Comparison of ENCODE assay signal across 1 cellular context in the genomic region with DNA sequence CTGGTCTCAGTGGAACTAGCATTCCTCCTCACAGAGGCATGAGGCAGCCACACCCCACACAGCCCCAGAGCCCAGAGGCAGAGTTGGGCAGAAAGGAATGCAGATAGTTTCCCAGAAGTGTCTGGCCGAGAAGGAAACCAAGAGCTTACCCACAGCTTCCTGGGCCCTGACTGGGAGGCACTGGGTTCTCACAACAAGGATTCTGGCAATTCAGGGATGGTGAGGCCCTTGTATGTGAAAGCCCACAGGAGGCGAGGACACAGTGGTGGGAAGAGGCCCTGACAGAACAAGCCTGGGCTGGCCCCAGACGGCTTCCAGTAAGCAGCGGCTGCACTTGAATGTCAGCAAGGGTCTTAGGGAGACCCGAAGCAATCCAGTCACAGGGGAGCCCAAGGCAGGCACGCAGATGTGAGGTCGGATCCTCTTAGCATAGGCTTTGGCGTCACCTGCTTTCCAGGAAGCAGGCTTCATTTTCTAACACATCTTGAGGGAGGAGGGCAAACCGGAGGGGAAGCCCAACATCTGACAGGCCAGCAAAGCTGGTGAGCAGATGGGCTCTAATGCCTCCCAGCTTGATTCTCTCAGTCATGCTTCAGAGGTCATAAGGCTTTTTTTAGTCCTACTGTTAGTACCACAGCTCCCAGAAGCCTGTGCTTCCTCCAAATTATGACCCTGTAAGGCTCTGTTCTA.
TF ChIP-seq lines count a peak whose summit lies in the region.

No MANE protein-coding gene starts in this region.

TF ChIP-seq in H1, 55 proteins besides CTCF, POLR2A, EP300 and RAD21:
- TF ChIP-seq KDM5A (IDR thresholded peaks at IDR 0.05; ENCODE audit: low read length) (no peak), HDAC2 (IDR thresholded peaks at IDR 0.05; ENCODE audit: borderline replicate concordance in 1 of 2, low read depth in 2 of 2, low read length in 2 of 2) (no peak), KDM1A (IDR thresholded peaks at IDR 0.05; ENCODE audit: borderline replicate concordance, low read length) (no peak), POU5F1 (IDR thresholded peaks at IDR 0.05; ENCODE audit: low read depth, low read length) (no peak), SUZ12 (IDR thresholded peaks at IDR 0.05; ENCODE audit: low read length) (no peak), NANOG (IDR thresholded peaks at IDR 0.05; ENCODE audit: insufficient read depth, low read depth, low read length, poor library complexity, severe bottlenecking) (no peak), GABPA (IDR thresholded peaks at IDR 0.05; ENCODE audit: borderline replicate concordance, insufficient read depth, low read length) (no peak), TCF12 (IDR thresholded peaks at IDR 0.05; ENCODE audit: low read depth, low read length) (no peak), SIRT6 (IDR thresholded peaks at IDR 0.05; ENCODE audit: low read length) (no peak), SP4 (IDR thresholded peaks at IDR 0.05; ENCODE audit: low read length) (no peak), EZH2 (IDR thresholded peaks at IDR 0.05; ENCODE audit: low read depth, low read length, severe bottlenecking) (no peak)
- TF ChIP-seq, protein P1, sequence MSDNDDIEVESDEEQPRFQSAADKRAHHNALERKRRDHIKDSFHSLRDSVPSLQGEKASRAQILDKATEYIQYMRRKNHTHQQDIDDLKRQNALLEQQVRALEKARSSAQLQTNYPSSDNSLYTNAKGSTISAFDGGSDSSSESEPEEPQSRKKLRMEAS (IDR thresholded peaks at IDR 0.05), result no peak
- TF ChIP-seq, protein P2, sequence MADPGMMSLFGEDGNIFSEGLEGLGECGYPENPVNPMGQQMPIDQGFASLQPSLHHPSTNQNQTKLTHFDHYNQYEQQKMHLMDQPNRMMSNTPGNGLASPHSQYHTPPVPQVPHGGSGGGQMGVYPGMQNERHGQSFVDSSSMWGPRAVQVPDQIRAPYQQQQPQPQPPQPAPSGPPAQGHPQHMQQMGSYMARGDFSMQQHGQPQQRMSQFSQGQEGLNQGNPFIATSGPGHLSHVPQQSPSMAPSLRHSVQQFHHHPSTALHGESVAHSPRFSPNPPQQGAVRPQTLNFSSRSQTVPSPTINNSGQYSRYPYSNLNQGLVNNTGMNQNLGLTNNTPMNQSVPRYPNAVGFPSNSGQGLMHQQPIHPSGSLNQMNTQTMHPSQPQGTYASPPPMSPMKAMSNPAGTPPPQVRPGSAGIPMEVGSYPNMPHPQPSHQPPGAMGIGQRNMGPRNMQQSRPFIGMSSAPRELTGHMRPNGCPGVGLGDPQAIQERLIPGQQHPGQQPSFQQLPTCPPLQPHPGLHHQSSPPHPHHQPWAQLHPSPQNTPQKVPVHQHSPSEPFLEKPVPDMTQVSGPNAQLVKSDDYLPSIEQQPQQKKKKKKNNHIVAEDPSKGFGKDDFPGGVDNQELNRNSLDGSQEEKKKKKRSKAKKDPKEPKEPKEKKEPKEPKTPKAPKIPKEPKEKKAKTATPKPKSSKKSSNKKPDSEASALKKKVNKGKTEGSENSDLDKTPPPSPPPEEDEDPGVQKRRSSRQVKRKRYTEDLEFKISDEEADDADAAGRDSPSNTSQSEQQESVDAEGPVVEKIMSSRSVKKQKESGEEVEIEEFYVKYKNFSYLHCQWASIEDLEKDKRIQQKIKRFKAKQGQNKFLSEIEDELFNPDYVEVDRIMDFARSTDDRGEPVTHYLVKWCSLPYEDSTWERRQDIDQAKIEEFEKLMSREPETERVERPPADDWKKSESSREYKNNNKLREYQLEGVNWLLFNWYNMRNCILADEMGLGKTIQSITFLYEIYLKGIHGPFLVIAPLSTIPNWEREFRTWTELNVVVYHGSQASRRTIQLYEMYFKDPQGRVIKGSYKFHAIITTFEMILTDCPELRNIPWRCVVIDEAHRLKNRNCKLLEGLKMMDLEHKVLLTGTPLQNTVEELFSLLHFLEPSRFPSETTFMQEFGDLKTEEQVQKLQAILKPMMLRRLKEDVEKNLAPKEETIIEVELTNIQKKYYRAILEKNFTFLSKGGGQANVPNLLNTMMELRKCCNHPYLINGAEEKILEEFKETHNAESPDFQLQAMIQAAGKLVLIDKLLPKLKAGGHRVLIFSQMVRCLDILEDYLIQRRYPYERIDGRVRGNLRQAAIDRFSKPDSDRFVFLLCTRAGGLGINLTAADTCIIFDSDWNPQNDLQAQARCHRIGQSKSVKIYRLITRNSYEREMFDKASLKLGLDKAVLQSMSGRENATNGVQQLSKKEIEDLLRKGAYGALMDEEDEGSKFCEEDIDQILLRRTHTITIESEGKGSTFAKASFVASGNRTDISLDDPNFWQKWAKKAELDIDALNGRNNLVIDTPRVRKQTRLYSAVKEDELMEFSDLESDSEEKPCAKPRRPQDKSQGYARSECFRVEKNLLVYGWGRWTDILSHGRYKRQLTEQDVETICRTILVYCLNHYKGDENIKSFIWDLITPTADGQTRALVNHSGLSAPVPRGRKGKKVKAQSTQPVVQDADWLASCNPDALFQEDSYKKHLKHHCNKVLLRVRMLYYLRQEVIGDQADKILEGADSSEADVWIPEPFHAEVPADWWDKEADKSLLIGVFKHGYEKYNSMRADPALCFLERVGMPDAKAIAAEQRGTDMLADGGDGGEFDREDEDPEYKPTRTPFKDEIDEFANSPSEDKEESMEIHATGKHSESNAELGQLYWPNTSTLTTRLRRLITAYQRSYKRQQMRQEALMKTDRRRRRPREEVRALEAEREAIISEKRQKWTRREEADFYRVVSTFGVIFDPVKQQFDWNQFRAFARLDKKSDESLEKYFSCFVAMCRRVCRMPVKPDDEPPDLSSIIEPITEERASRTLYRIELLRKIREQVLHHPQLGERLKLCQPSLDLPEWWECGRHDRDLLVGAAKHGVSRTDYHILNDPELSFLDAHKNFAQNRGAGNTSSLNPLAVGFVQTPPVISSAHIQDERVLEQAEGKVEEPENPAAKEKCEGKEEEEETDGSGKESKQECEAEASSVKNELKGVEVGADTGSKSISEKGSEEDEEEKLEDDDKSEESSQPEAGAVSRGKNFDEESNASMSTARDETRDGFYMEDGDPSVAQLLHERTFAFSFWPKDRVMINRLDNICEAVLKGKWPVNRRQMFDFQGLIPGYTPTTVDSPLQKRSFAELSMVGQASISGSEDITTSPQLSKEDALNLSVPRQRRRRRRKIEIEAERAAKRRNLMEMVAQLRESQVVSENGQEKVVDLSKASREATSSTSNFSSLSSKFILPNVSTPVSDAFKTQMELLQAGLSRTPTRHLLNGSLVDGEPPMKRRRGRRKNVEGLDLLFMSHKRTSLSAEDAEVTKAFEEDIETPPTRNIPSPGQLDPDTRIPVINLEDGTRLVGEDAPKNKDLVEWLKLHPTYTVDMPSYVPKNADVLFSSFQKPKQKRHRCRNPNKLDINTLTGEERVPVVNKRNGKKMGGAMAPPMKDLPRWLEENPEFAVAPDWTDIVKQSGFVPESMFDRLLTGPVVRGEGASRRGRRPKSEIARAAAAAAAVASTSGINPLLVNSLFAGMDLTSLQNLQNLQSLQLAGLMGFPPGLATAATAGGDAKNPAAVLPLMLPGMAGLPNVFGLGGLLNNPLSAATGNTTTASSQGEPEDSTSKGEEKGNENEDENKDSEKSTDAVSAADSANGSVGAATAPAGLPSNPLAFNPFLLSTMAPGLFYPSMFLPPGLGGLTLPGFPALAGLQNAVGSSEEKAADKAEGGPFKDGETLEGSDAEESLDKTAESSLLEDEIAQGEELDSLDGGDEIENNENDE (IDR thresholded peaks at IDR 0.05; ENCODE audit: insufficient replicate concordance, low read length), result no peak
